Comparison of ENCODE assay signal across 27 cellular contexts in genomic region chr10:17802966-17803365, GRCh38. TPM values are rescaled to one million over a fixed set of nuclear protein-coding genes. Genes with fewer than 3 reads are reported as not detected.
DNase-seq lines count a peak whose midpoint lies in the region; ATAC-seq lines count a peak whose summit lies in the region.
"Had no signal": no experiment of that assay in that cellular context is flagged by ENCODE, and none has a peak within 500 bp of the region (broad histone marks: within the 10 kb centered on the region; RNA-seq: fewer than 3 reads in every experiment).

No MANE protein-coding gene starts in this region.

- peaks cover 9% of the 10 kb centered on the region for H3K27me3 Mint-ChIP-seq in activated naive CD8-positive, alpha-beta T cell treated with anti-CD3 and anti-CD28 coated beads for 36 hours
- peaks cover 7% of the 10 kb centered on the region for H3K27me3 Mint-ChIP-seq in activated naive CD8-positive, alpha-beta T cell treated with anti-CD3 and anti-CD28 coated beads, Interleukin-2, amount 50 U/mL, for 24 hours
- H3K27me3 Mint-ChIP-seq: CD8-positive, alpha-beta memory T cell; stimulated activated naive CD8-positive, alpha-beta T cell treated with anti-CD3 and anti-CD28 coated beads, Interleukin-15, Interleukin-2, amounts not matched to agents 100 ng/mL and 50 ng/mL, for 24 hours had no signal

- peaks cover 9% of the 10 kb centered on the region for H3K4me1 Mint-ChIP-seq in activated naive CD8-positive, alpha-beta T cell treated with anti-CD3 and anti-CD28 coated beads for 36 hours
- peaks cover 12% of the 10 kb centered on the region for H3K4me1 Mint-ChIP-seq in activated naive CD8-positive, alpha-beta T cell treated with anti-CD3 and anti-CD28 coated beads, Interleukin-2, amount 50 U/mL, for 24 hours
- H3K4me1 Mint-ChIP-seq in stimulated activated effector memory CD8-positive, alpha-beta T cell treated with anti-CD3 and anti-CD28 coated beads, Interleukin-12 subunit alpha, Interleukin-12 subunit beta, amount 100 ng/mL, for 72 hours, result peaks cover 7% of the 10 kb centered on the region
- H3K4me1 Mint-ChIP-seq: CD8-positive, alpha-beta memory T cell had no signal

- peak overlapping the region; percentile 77 for H3K27ac Mint-ChIP-seq in activated naive CD8-positive, alpha-beta T cell treated with anti-CD3 and anti-CD28 coated beads for 36 hours
- H3K27ac Mint-ChIP-seq in activated naive CD8-positive, alpha-beta T cell treated with anti-CD3 and anti-CD28 coated beads, Interleukin-2, amount 50 U/mL, for 24 hours, result no peak overlapping the region
- H3K27ac Mint-ChIP-seq in stimulated activated effector memory CD8-positive, alpha-beta T cell treated with anti-CD3 and anti-CD28 coated beads, Interleukin-12 subunit alpha, Interleukin-12 subunit beta, amount 100 ng/mL, for 72 hours, result no peak overlapping the region
- H3K27ac Mint-ChIP-seq: B cell; CD8-positive, alpha-beta memory T cell; progenitor cell of endocrine pancreas; stimulated activated naive CD8-positive, alpha-beta T cell treated with anti-CD3 and anti-CD28 coated beads, Interleukin-15, Interleukin-2, amounts not matched to agents 100 ng/mL and 50 ng/mL, for 24 hours; T-helper 1 cell treated with Interleukin-12 subunit alpha and Interleukin-12 subunit beta and Interleukin-4 antibody, amounts not matched to agents 30 μg/mL and 1 μg/mL, for 36 hours had no signal

- no peaks in the 10 kb centered on the region for H3K36me3 Mint-ChIP-seq in activated naive CD8-positive, alpha-beta T cell treated with anti-CD3 and anti-CD28 coated beads for 36 hours
- no peaks in the 10 kb centered on the region for H3K36me3 Mint-ChIP-seq in activated naive CD8-positive, alpha-beta T cell treated with anti-CD3 and anti-CD28 coated beads, Interleukin-2, amount 50 U/mL, for 24 hours (ENCODE audit: low read depth)
- H3K36me3 Mint-ChIP-seq in stimulated activated effector memory CD8-positive, alpha-beta T cell treated with anti-CD3 and anti-CD28 coated beads, Interleukin-12 subunit alpha, Interleukin-12 subunit beta, amount 100 ng/mL, for 72 hours, result no peaks in the 10 kb centered on the region
- H3K36me3 Mint-ChIP-seq: CD8-positive, alpha-beta memory T cell had no signal

- no peak overlapping the region for H3K4me3 Mint-ChIP-seq in activated naive CD8-positive, alpha-beta T cell treated with anti-CD3 and anti-CD28 coated beads for 36 hours
- no peak overlapping the region for H3K4me3 Mint-ChIP-seq in activated naive CD8-positive, alpha-beta T cell treated with anti-CD3 and anti-CD28 coated beads, Interleukin-2, amount 50 U/mL, for 24 hours
- H3K4me3 Mint-ChIP-seq in stimulated activated effector memory CD8-positive, alpha-beta T cell treated with anti-CD3 and anti-CD28 coated beads, Interleukin-12 subunit alpha, Interleukin-12 subunit beta, amount 100 ng/mL, for 72 hours, result no peak overlapping the region
- H3K4me3 Mint-ChIP-seq: B cell; CD8-positive, alpha-beta memory T cell; stimulated activated naive CD8-positive, alpha-beta T cell treated with anti-CD3 and anti-CD28 coated beads, Interleukin-15, Interleukin-2, amounts not matched to agents 100 ng/mL and 50 ng/mL, for 24 hours; T-helper 1 cell treated with Interleukin-12 subunit alpha and Interleukin-12 subunit beta and Interleukin-4 antibody, amounts not matched to agents 30 μg/mL and 1 μg/mL, for 36 hours had no signal

- peaks cover 4% of the 10 kb centered on the region for H3K9me3 Mint-ChIP-seq in activated naive CD8-positive, alpha-beta T cell treated with anti-CD3 and anti-CD28 coated beads for 36 hours
- no peaks in the 10 kb centered on the region for H3K9me3 Mint-ChIP-seq in activated naive CD8-positive, alpha-beta T cell treated with anti-CD3 and anti-CD28 coated beads, Interleukin-2, amount 50 U/mL, for 24 hours
- no peaks in the 10 kb centered on the region for H3K9me3 Mint-ChIP-seq in stimulated activated effector memory CD8-positive, alpha-beta T cell treated with anti-CD3 and anti-CD28 coated beads, Interleukin-12 subunit alpha, Interleukin-12 subunit beta, amount 100 ng/mL, for 72 hours
- H3K9me3 Mint-ChIP-seq: CD8-positive, alpha-beta memory T cell; stimulated activated naive CD8-positive, alpha-beta T cell treated with anti-CD3 and anti-CD28 coated beads, Interleukin-15, Interleukin-2, amounts not matched to agents 100 ng/mL and 50 ng/mL, for 24 hours; T-helper 1 cell treated with Interleukin-12 subunit alpha and Interleukin-12 subunit beta and Interleukin-4 antibody, amounts not matched to agents 30 μg/mL and 1 μg/mL, for 36 hours had no signal

- no peak for ATAC-seq in activated naive CD8-positive, alpha-beta T cell treated with anti-CD3 and anti-CD28 coated beads, Interleukin-2, amount 50 U/mL, for 24 hours
- peak; percentile 72 for ATAC-seq in stimulated activated effector memory CD8-positive, alpha-beta T cell treated with anti-CD3 and anti-CD28 coated beads, Interleukin-12 subunit alpha, Interleukin-12 subunit beta, amount 100 ng/mL, for 72 hours
- ATAC-seq in HG03135 (IDR thresholded peaks at IDR 0.05; ENCODE audit: unreplicated experiment), result no peak
- ATAC-seq in GM21447 (IDR thresholded peaks at IDR 0.05; ENCODE audit: unreplicated experiment), result no peak
- ATAC-seq: A549, HCT116, left lung had no signal

- DNase-seq in activated naive CD8-positive, alpha-beta T cell treated with anti-CD3 and anti-CD28 coated beads for 36 hours, result no peak
- no peak for DNase-seq in activated naive CD8-positive, alpha-beta T cell treated with anti-CD3 and anti-CD28 coated beads, Interleukin-2, amount 50 U/mL, for 24 hours
- DNase-seq in NCI-H226 (peak; percentile 78), dermis blood vessel endothelial cell (peak; percentile 80)
- DNase-seq in stimulated activated effector memory CD8-positive, alpha-beta T cell treated with anti-CD3 and anti-CD28 coated beads, Interleukin-12 subunit alpha, Interleukin-12 subunit beta, amount 100 ng/mL, for 72 hours (ENCODE audit: low spot score in 2 of 2), result no peak
- no peak for DNase-seq in stimulated activated CD4-positive, alpha-beta T cell treated with anti-CD3 and anti-CD28 coated beads, Interleukin-4, amount 100 ng/mL, for 4 hours
- DNase-seq: activated CD4-positive, alpha-beta T cell treated with anti-CD3 and anti-CD28 coated beads for 1 hour; activated naive CD4-positive, alpha-beta T cell; activated T-cell treated with anti-CD3 and anti-CD28 coated beads, Interleukin-2, amount 50 U/mL, for 1 hour; CD8-positive, alpha-beta memory T cell; DMS153; GDM1; hypothalamus; left lung; MM.1S; NCI-H1436; NCI-H446; NCI-H774; tibial artery had no signal

RNA-seq across cellular contexts. Expression of gene MRC1, which starts 6.2 kb away (rescaled TPM):
- total RNA-seq in activated naive CD8-positive, alpha-beta T cell treated with anti-CD3 and anti-CD28 coated beads for 36 hours, result under 1 TPM in 1 of 2 experiments, not detected in 1; 0.06 TPM
- total RNA-seq in dermis blood vessel endothelial cell, result 156 and 249 TPM in 2 replicates
- total RNA-seq: progenitor cell of endocrine pancreas had no signal

RNA-seq across cellular contexts. Expression of gene TMEM236, which starts 51.0 kb away (rescaled TPM):
- under 1 TPM; 0.04 to 0.12 TPM for total RNA-seq in activated naive CD8-positive, alpha-beta T cell treated with anti-CD3 and anti-CD28 coated beads for 36 hours
- 0.17 and 1.3 TPM in 2 replicates for total RNA-seq in dermis blood vessel endothelial cell

Comparison
In these comparisons a context has a peak if more than half of its experiments do, and no peak if none do; other contexts are left out.
1. DNase-seq: peak in NCI-H226 (single experiment) and dermis blood vessel endothelial cell (single experiment); none in activated naive CD8-positive, alpha-beta T cell treated with anti-CD3 and anti-CD28 coated beads for 36 hours (single experiment), activated naive CD8-positive, alpha-beta T cell treated with anti-CD3 and anti-CD28 coated beads, Interleukin-2, amount 50 U/mL, for 24 hours (single experiment), stimulated activated effector memory CD8-positive, alpha-beta T cell treated with anti-CD3 and anti-CD28 coated beads, Interleukin-12 subunit alpha, Interleukin-12 subunit beta, amount 100 ng/mL, for 72 hours (0 of 2) and stimulated activated CD4-positive, alpha-beta T cell treated with anti-CD3 and anti-CD28 coated beads, Interleukin-4, amount 100 ng/mL, for 4 hours (0 of 2).
2. RNA of gene MRC1, which starts 6.2 kb away (total RNA-seq): 156 to 249 TPM in dermis blood vessel endothelial cell; 0.06 TPM in activated naive CD8-positive, alpha-beta T cell treated with anti-CD3 and anti-CD28 coated beads for 36 hours; every median in the first group is over 100 times any median in the second.